In the genomic region with DNA sequence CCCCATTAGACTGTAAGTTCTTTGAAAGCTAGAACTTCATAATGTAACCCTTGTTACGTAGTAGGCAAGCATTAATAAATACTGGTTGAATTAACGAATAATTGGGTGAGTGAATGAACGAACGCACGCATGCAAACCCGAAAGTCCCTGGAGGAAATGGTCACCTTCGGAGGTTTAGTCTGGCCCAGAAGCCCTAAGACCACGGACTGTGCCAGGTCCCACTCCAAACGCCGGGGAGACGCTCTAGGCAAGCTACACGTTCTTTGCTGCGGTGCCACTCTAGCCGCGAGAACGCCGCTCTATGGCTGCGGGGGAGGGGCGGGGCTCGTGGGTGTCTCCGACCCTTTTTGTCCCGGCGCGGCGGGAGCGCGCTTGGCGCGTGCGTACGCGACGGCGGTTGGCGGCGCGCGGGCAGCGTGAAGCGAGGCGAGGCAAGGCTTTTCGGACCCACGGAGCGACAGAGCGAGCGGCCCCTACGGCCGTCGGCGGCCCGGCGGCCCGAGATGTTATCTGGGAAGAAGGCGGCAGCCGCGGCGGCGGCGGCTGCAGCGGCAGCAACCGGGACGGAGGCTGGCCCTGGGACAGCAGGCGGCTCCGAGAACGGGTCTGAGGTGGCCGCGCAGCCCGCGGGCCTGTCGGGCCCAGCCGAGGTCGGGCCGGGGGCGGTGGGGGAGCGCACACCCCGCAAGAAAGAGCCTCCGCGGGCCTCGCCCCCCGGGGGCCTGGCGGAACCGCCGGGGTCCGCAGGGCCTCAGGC, we compare ENCODE assay signal across 8 cellular contexts. TPM values are rescaled to one million over a fixed set of nuclear protein-coding genes. Genes with fewer than 3 reads are reported as not detected.
DNase-seq lines count a peak whose midpoint lies in the region; ATAC-seq and TF ChIP-seq lines count a peak whose summit lies in the region.

A gene (plus strand): TSS at position 375 of the 757 bp plus-strand sequence. CDS start 129 bp downstream, at position 504.

- peak within 1 kb of the TSS; percentile 99 for H2AFZ ChIP-seq in osteoblast (ENCODE audit: low read length)

- H3K9me3 ChIP-seq in osteoblast (ENCODE audit: low read depth, low read length) (no peaks in the 10 kb centered on the region), thoracic aorta (no peaks in the 10 kb centered on the region)

- H3K36me3 ChIP-seq in osteoblast (ENCODE audit: insufficient read depth, low read length) (no peaks in the 10 kb centered on the region), thoracic aorta (no peaks in the 10 kb centered on the region)

- peaks cover 5% of the 10 kb centered on the region for H3K36me3 Mint-ChIP-seq in activated naive CD8-positive, alpha-beta T cell

- peak; percentile 95 for ATAC-seq in HG02588 (IDR thresholded peaks at IDR 0.05; ENCODE audit: unreplicated experiment)
- peak; percentile 86 for ATAC-seq in thoracic aorta (ENCODE audit: insufficient number of reproducible peaks, low FRiP score, low read depth)

- peak; percentile 76 for TF ChIP-seq POLR2A in GM10847 (IDR thresholded peaks at IDR 0.05; ENCODE audit: extremely low read depth, insufficient read length)

- no peaks in the 10 kb centered on the region for H3K27me3 Mint-ChIP-seq in activated naive CD8-positive, alpha-beta T cell

- peak within 1 kb of the TSS; percentile 96 for H3K4me2 ChIP-seq in osteoblast (ENCODE audit: insufficient read depth, low read length)

- H3K27me3 ChIP-seq in osteoblast (ENCODE audit: insufficient read depth, low read length), result no peaks in the 10 kb centered on the region
- H3K27me3 ChIP-seq in thoracic aorta (replicated peaks; ENCODE audit: insufficient read depth), result no peaks in the 10 kb centered on the region

- H3K79me2 ChIP-seq in osteoblast (ENCODE audit: insufficient read depth, low read length), result peaks cover 54% of the 10 kb centered on the region

- H3K27ac Mint-ChIP-seq in activated naive CD8-positive, alpha-beta T cell, result peak within 1 kb of the TSS; percentile 89

- peak within 1 kb of the TSS; percentile 94 for H3K4me3 Mint-ChIP-seq in activated naive CD8-positive, alpha-beta T cell

- H3K4me3 ChIP-seq in osteoblast (ENCODE audit: insufficient read depth, low read length) (peak within 1 kb of the TSS; percentile 99), thoracic aorta (peak within 1 kb of the TSS; percentile 93)

- DNase-seq in NCI-H1092 (lab: John Stamatoyannopoulos, UW) (peak; percentile 99), SKM-1 treated with dmso at 0.1 percent for 144 hours (lab: John Stamatoyannopoulos, UW; ENCODE audit: unreplicated experiment) (peak; percentile 95), glomerular visceral epithelial cell (ENCODE audit: extremely low spot score) (peak; percentile 98), osteoblast (ENCODE audit: insufficient read length, low spot score, missing footprints) (peak; percentile 97), thoracic aorta (ENCODE audit: low spot score) (peak; percentile 88)

- TF ChIP-seq CTCF in osteoblast (IDR thresholded peaks at IDR 0.05; ENCODE audit: extremely low read depth, low read depth, low read length) (peak; percentile 35), thoracic aorta (IDR thresholded peaks at IDR 0.05) (no peak)

- peaks cover 40% of the 10 kb centered on the region for H4K20me1 ChIP-seq in osteoblast (ENCODE audit: insufficient read depth, low read length)

- H3K4me1 Mint-ChIP-seq in activated naive CD8-positive, alpha-beta T cell (ENCODE audit: low read depth), result peaks cover 40% of the 10 kb centered on the region

- peaks cover 7% of the 10 kb centered on the region for H3K9me3 Mint-ChIP-seq in activated naive CD8-positive, alpha-beta T cell (ENCODE audit: low read depth)

- H3K27ac ChIP-seq in osteoblast (ENCODE audit: low read depth, low read length), result peak within 1 kb of the TSS; percentile 89
- H3K27ac ChIP-seq in thoracic aorta, result peak within 1 kb of the TSS; percentile 57 to 71

- H3K4me1 ChIP-seq in osteoblast (ENCODE audit: insufficient read depth, low read length) (peaks cover 9% of the 10 kb centered on the region), thoracic aorta (ENCODE audit: control insufficient read depth in 1 of 2, low read depth in 2 of 2) (peaks cover 9 to 12% of the 10 kb centered on the region in 2 donors)

RNA-seq across cellular contexts. Expression of the gene that starts here (rescaled TPM):
- total RNA-seq in osteoblast (101 and 103 TPM in 2 replicates), thoracic aorta (10 to 100 TPM; 23.4 to 44.1 TPM)

Comparison
In these comparisons a context has a peak if more than half of its experiments do, and no peak if none do; other contexts are left out.
1. Peak in every context shown above with its lines: DNase-seq, ATAC-seq, H3K4me3 ChIP-seq and H3K27ac ChIP-seq.